Comparison of ENCODE assay signal across 27 cellular contexts in the genomic region with DNA sequence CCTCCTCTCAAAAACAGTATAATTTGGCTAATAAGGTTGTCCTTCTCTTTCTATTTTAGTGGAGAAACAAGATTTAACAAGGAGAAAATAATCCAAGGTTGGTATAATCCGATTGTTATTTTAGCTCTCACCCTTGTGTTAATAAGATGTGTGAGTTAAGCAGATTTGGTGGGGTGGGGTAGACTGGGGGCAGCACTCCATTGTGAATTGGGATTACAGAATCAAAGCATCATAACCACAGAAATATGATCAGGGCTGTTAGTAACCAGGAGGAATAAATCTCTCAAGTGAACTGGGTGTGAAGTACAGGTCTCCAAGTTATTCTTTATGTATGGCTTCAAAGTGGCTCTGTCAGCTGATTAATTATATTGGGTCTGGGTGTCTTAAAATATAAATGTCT. TPM values are rescaled to one million over a fixed set of nuclear protein-coding genes. Genes with fewer than 3 reads are reported as not detected.
"Had no signal": no experiment of that assay in that cellular context is flagged by ENCODE, and none has a peak within 500 bp of the region (broad histone marks: within the 10 kb centered on the region; RNA-seq: fewer than 3 reads in every experiment).

No MANE protein-coding gene starts in this region.

- H3K36me3 ChIP-seq: adrenal gland had no signal

- H3K9me3 ChIP-seq: adrenal gland, SJCRH30, SK-N-SH had no signal

- H3K4me1 ChIP-seq: adrenal gland, SJCRH30 had no signal

- DNase-seq: activated CD4-positive, alpha-beta memory T cell treated with anti-CD3 and anti-CD28 coated beads for 36 hours; activated CD4-positive, alpha-beta T cell treated with anti-CD3 and anti-CD28 coated beads, Interleukin-2, amount 10 ng/mL, durations not matched to agents 7 days and 5 days; activated CD4-positive, CD25-positive, alpha-beta regulatory T cell treated with anti-CD3 and anti-CD28 coated beads, Interleukin-2, amount 50 U/mL, for 72 hours; activated naive CD4-positive, alpha-beta T cell treated with anti-CD3 and anti-CD28 coated beads, Interleukin-2, amount 50 U/mL, for 16 hours; activated naive CD8-positive, alpha-beta T cell treated with anti-CD3 and anti-CD28 coated beads, Interleukin-2, amount 10 ng/mL, durations not matched to agents 7 days and 5 days; activated T-cell treated with anti-CD3 and anti-CD28 coated beads for 4 hours; adrenal gland; anterior cingulate cortex; Kasumi-1; NCI-H1105 treated with DMSO at 0.1 percent for 48 hours; NCI-H1436 treated with DMSO at 0.1 percent for 48 hours; NCI-H187; NCI-H2081 treated with DMSO at 0.1 percent for 48 hours; NCI-H510A treated with DMSO at 0.1 percent for 48 hours; NCI-H748 treated with DMSO at 0.1 percent for 48 hours; OCI-M1; RPMI8226; SJCRH30; SK-N-SH; SW 1271 had no signal

- H3K27me3 Mint-ChIP-seq: activated CD4-positive, alpha-beta memory T cell treated with anti-CD3 and anti-CD28 coated beads for 36 hours; activated CD4-positive, alpha-beta T cell treated with anti-CD3 and anti-CD28 coated beads, Interleukin-2, amount 10 ng/mL, durations not matched to agents 7 days and 5 days; activated naive CD8-positive, alpha-beta T cell treated with anti-CD3 and anti-CD28 coated beads, Interleukin-2, amount 10 ng/mL, durations not matched to agents 7 days and 5 days; central memory CD8-positive, alpha-beta T cell had no signal

- H3K4me1 Mint-ChIP-seq: WTC11 had no signal

- H3K4me3 Mint-ChIP-seq: activated CD4-positive, alpha-beta memory T cell treated with anti-CD3 and anti-CD28 coated beads for 36 hours; activated CD4-positive, alpha-beta T cell treated with anti-CD3 and anti-CD28 coated beads, Interleukin-2, amount 10 ng/mL, durations not matched to agents 7 days and 5 days; activated naive CD8-positive, alpha-beta T cell treated with anti-CD3 and anti-CD28 coated beads, Interleukin-2, amount 10 ng/mL, durations not matched to agents 7 days and 5 days; central memory CD8-positive, alpha-beta T cell; WTC11 had no signal

- H3K27ac ChIP-seq: adrenal gland, SJCRH30 had no signal

- H3K4me3 ChIP-seq: adrenal gland, K562, SJCRH30 had no signal

- H3K27ac Mint-ChIP-seq: activated CD4-positive, alpha-beta memory T cell treated with anti-CD3 and anti-CD28 coated beads for 36 hours; activated CD4-positive, alpha-beta T cell treated with anti-CD3 and anti-CD28 coated beads, Interleukin-2, amount 10 ng/mL, durations not matched to agents 7 days and 5 days; activated naive CD8-positive, alpha-beta T cell treated with anti-CD3 and anti-CD28 coated beads, Interleukin-2, amount 10 ng/mL, durations not matched to agents 7 days and 5 days; WTC11 had no signal

- H3K9me3 Mint-ChIP-seq: activated CD4-positive, alpha-beta memory T cell treated with anti-CD3 and anti-CD28 coated beads for 36 hours; activated CD4-positive, alpha-beta T cell treated with anti-CD3 and anti-CD28 coated beads, Interleukin-2, amount 10 ng/mL, durations not matched to agents 7 days and 5 days; activated naive CD8-positive, alpha-beta T cell treated with anti-CD3 and anti-CD28 coated beads, Interleukin-2, amount 10 ng/mL, durations not matched to agents 7 days and 5 days; central memory CD8-positive, alpha-beta T cell had no signal

- H3K27me3 ChIP-seq: adrenal gland, SJCRH30 had no signal

RNA-seq across cellular contexts. Expression of gene FGF23, which starts 48.3 kb away (rescaled TPM):
- total RNA-seq: activated CD4-positive, alpha-beta memory T cell treated with anti-CD3 and anti-CD28 coated beads for 36 hours; activated CD4-positive, alpha-beta T cell treated with anti-CD3 and anti-CD28 coated beads, Interleukin-2, amount 10 ng/mL, durations not matched to agents 7 days and 5 days; activated CD8-positive, alpha-beta memory T cell treated with anti-CD3 and anti-CD28 coated beads for 36 hours; activated naive CD8-positive, alpha-beta T cell treated with anti-CD3 and anti-CD28 coated beads, Interleukin-2, amount 10 ng/mL, durations not matched to agents 7 days and 5 days; bronchial epithelial cell; K562; Right ventricle myocardium inferior; T-helper 1 cell treated with Interleukin-12 subunit alpha and Interleukin-12 subunit beta and Interleukin-4 antibody, amounts not matched to agents 30 ng/mL and 1 ng/mL, for 36 hours had no signal
